Comparison of ENCODE assay signal across 9 cellular contexts in the genomic region with DNA sequence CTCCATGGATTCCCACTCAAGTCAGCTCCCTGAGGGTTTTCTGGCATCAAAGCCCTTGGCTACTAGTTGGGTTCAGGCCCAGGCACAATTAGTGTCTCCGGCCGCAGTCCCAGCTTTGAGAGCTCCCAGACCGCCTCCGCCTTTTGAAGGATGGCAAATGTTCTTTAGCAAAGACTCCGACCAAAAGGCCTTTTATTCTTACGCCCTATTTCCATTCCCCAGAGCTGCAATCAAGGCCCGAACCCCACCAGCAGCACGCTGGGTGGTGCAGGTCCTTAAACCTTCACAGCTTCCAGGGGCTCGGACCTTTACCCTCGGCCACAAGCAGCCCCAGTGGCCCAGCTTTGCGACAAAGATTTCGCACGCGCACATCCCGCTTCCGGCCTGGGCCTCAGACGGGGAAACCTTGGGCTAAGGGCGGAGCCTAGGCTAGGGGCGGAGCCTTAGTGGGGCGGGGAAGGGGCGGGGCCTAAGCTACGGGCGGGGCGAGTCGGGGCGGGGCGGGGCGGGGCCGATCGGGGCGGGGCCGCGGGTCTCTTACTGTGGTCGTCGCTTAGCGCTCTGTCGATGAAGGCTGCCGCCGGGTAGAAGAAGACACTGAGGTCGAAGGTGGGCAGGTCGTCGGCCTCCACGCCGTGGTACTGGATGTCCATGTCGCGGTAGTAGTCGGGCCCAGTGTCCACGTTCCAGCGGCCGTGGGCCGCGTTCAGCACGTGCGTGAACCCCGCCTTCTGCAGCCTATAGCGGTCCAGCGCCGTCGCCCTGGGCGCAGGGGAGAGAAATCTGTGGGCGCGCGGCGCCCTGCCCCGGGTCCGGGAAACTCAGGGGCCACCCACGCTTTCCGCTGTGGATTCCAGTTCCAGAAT.
DNase-seq lines count a peak whose midpoint lies in the region; ATAC-seq and TF ChIP-seq lines count a peak whose summit lies in the region.
"Had no signal": no experiment of that assay in that cellular context is flagged by ENCODE, and none has a peak within 500 bp of the region (broad histone marks: within the 10 kb centered on the region; RNA-seq: fewer than 3 reads in every experiment).

No MANE protein-coding gene starts in this region.

- no peak overlapping the region for H3K9ac ChIP-seq in HCT116 (ENCODE audit: low read length)

- H3K4me1 Mint-ChIP-seq in glutamatergic neuron (ENCODE audit: low read depth, unreplicated experiment) = no peaks in the 10 kb centered on the region

- H3K79me2 ChIP-seq in HCT116 (ENCODE audit: insufficient read depth, low read length) = no peaks in the 10 kb centered on the region

- no peak overlapping the region for H3K27ac Mint-ChIP-seq in glutamatergic neuron (ENCODE audit: unreplicated experiment)

- no peak overlapping the region for H3K4me2 ChIP-seq in HCT116 (ENCODE audit: low read length)

- TF ChIP-seq RAD21 in HCT116 (IDR thresholded peaks at IDR 0.05; ENCODE audit: low read depth) = no peak

- no peak overlapping the region for H3K4me3 ChIP-seq in HCT116 (replicated peaks in 1 of 2; ENCODE audit: low read depth in 1 of 2, low read length in 2 of 2)

- BruUV-seq in HCT116 (replicated peaks; lab: Mats Ljungman, UMichigan) = no TSS peak

- H3K36me3 Mint-ChIP-seq in glutamatergic neuron (ENCODE audit: unreplicated experiment) = peaks cover 7% of the 10 kb centered on the region

- RAD21 ChIA-PET in HCT116 (lab: Charles Lee; ENCODE audit: low non-redundant PET in 1 of 2, low total read pairs in 2 of 2, uncharacterized antibody in 2 of 2, unreplicated experiment in 2 of 2) = no interaction called here

- no peak overlapping the region for H2AFZ ChIP-seq in HCT116 (ENCODE audit: low read depth, low read length, poor library complexity, severe bottlenecking)

- H3K27ac ChIP-seq in HCT116 (ENCODE audit: low read depth, low read length) = no peak overlapping the region

- no peak overlapping the region for H3K4me3 Mint-ChIP-seq in glutamatergic neuron (ENCODE audit: unreplicated experiment)

- POLR2A ChIA-PET in HCT116 (lab: Charles Lee) = no interaction called here

- no peak for DNase-seq in HCT116 (ENCODE audit: low read depth, low spot score)
- peak in 2 of 3 experiments; percentile 11 to 35 for DNase-seq in activated CD8-positive, alpha-beta memory T cell treated with anti-CD3 and anti-CD28 coated beads for 48 hours (ENCODE audit: low read depth in 2 of 3, low spot score in 2 of 3)
- peak; percentile 30 for DNase-seq in glutamatergic neuron
- DNase-seq in stimulated activated CD4-positive, alpha-beta T cell treated with anti-CD3 and anti-CD28 coated beads, Interleukin-4, amount 100 ng/mL, for 48 hours (ENCODE audit: low read depth in 2 of 2) = peak; percentile 10 to 61
- DNase-seq in OCI-M1 (lab: John Stamatoyannopoulos, UW) = no peak
- DNase-seq in superior temporal gyrus (ENCODE audit: extremely low spot score) = no peak
- DNase-seq in islet precursor cell = no peak
- DNase-seq: nucleus accumbens had no signal

- peaks cover 3% of the 10 kb centered on the region for H3K27me3 Mint-ChIP-seq in glutamatergic neuron (ENCODE audit: unreplicated experiment)

- H3K9me3 ChIP-seq in HCT116 (ENCODE audit: control insufficient read depth in 1 of 2, insufficient read depth in 1 of 2, low read depth in 1 of 2, low read length in 2 of 2) = no peaks in the 10 kb centered on the region

- H3K36me3 ChIP-seq in HCT116 (ENCODE audit: control insufficient read depth in 1 of 2, insufficient read depth in 2 of 2, low read length in 2 of 2) = no peaks in the 10 kb centered on the region

- intact Hi-C loops in HCT116 (cut with micrococcal nuclease) = no loop called here

- H3K9me3 Mint-ChIP-seq in glutamatergic neuron (ENCODE audit: unreplicated experiment) = peaks cover 2% of the 10 kb centered on the region

- no peaks in the 10 kb centered on the region for H3K27me3 ChIP-seq in HCT116 (ENCODE audit: insufficient read depth, low read length)

- H3K4me1 ChIP-seq in HCT116 (ENCODE audit: control insufficient read depth in 1 of 2, insufficient read depth in 2 of 2, low read length in 2 of 2) = no peaks in the 10 kb centered on the region

- no peaks in the 10 kb centered on the region for H4K20me1 ChIP-seq in HCT116 (ENCODE audit: insufficient read depth)

- ATAC-seq in HCT116 (peak; percentile 74), HG03354 (IDR thresholded peaks at IDR 0.05; ENCODE audit: poor library complexity, severe bottlenecking, unreplicated experiment) (no peak)

- TF ChIP-seq POLR2A in HCT116 (IDR thresholded peaks at IDR 0.05; ENCODE audit: borderline replicate concordance, extremely low read depth, insufficient read depth, insufficient read length) = no peak

- TF ChIP-seq CTCF in HCT116 (IDR thresholded peaks at IDR 0.05 in 2 of 3, conservative IDR thresholded peaks at IDR 0.05 in 1 of 3; ENCODE audit: borderline replicate concordance in 1 of 3, insufficient read depth in 1 of 3, low read depth in 2 of 3, low read length in 2 of 3) (no peak), glutamatergic neuron (IDR thresholded peaks at IDR 0.05; ENCODE audit: partially characterized antibody, unreplicated experiment) (no peak)

- CTCF ChIA-PET in HCT116 (lab: Charles Lee) = no interaction called here

- H3K9me2 ChIP-seq in HCT116 (ENCODE audit: insufficient read depth) = no peaks in the 10 kb centered on the region

TF ChIP-seq in HCT116, 20 proteins besides CTCF, POLR2A, EP300 and RAD21:
- TF ChIP-seq ZFX (IDR thresholded peaks at IDR 0.05) (no peak), SP1 (IDR thresholded peaks at IDR 0.05; ENCODE audit: low read depth) (no peak), YY1 (IDR thresholded peaks at IDR 0.05; ENCODE audit: extremely low read depth, insufficient replicate concordance, low read depth, low read length) (no peak), CEBPB (IDR thresholded peaks at IDR 0.05; ENCODE audit: low read depth) (no peak)
- TF ChIP-seq, protein P1, sequence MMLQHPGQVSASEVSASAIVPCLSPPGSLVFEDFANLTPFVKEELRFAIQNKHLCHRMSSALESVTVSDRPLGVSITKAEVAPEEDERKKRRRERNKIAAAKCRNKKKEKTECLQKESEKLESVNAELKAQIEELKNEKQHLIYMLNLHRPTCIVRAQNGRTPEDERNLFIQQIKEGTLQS (IDR thresholded peaks at IDR 0.05) = no peak

Comparison
In these comparisons a context has a peak if more than half of its experiments do, and no peak if none do; other contexts are left out.
1. DNase-seq: peak in activated CD8-positive, alpha-beta memory T cell treated with anti-CD3 and anti-CD28 coated beads for 48 hours (2 of 3), glutamatergic neuron (single experiment) and stimulated activated CD4-positive, alpha-beta T cell treated with anti-CD3 and anti-CD28 coated beads, Interleukin-4, amount 100 ng/mL, for 48 hours (2 of 2); none in HCT116 (single experiment), OCI-M1 (single experiment), superior temporal gyrus (single experiment) and islet precursor cell (single experiment).